In the genomic region with DNA sequence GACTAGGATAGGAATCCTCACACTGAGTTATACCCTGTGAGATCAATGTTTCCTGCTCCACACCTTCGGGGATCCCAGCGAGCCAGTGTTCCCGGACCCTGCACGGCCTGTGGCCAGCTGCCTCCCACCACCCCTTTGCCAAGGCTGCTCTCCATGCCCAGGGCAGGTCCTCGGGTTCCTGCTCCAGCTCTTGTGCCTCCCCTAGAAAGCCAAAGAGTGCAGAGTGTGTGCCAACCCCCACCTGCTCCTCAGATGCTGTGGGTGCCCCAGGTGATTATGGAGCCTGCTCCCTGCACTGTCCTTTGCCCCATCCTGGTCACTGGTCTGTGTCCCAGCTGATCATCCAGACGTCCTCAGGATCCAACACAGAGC, we compare ENCODE assay signal across 27 cellular contexts.
"Had no signal": no experiment of that assay in that cellular context is flagged by ENCODE, and none has a peak within 500 bp of the region (broad histone marks: within the 10 kb centered on the region; RNA-seq: fewer than 3 reads in every experiment).

No MANE protein-coding gene starts in this region.

- H3K9me3 ChIP-seq: heart right ventricle, pancreas, prostate gland, suprapubic skin, thoracic aorta, tibial artery, uterus had no signal

- H3K36me3 ChIP-seq: heart right ventricle, neural progenitor cell, pancreas, prostate gland, suprapubic skin, thoracic aorta, tibial artery, uterus had no signal

- H3K27ac Mint-ChIP-seq: mesothelial cell of epicardium, natural killer cell, nephron progenitor cell, neural progenitor cell, type B pancreatic cell had no signal

- H3K4me3 ChIP-seq: heart right ventricle, hepatocyte, lung, neural progenitor cell, pancreas, prostate gland, skin epidermis, suprapubic skin, thoracic aorta, tibial artery, uterus had no signal

- H3K27me3 ChIP-seq: hepatocyte, neural progenitor cell, pancreas, suprapubic skin, uterus had no signal

- ATAC-seq: heart right ventricle, left cardiac atrium, left lobe of liver, natural killer cell, pancreas had no signal

- H3K4me1 ChIP-seq: neural progenitor cell, pancreas, prostate gland, tibial artery, uterus had no signal

- H3K4me1 Mint-ChIP-seq: mesothelial cell of epicardium, naive B cell, neural progenitor cell had no signal

- H3K36me3 Mint-ChIP-seq: mesothelial cell of epicardium, naive B cell, natural killer cell, neural progenitor cell, type B pancreatic cell had no signal

- DNase-seq: heart right ventricle; islet precursor cell; kidney glomerular epithelial cell; left cardiac atrium; mesendoderm; naive B cell; natural killer cell; nephron progenitor cell; retina; stimulated activated CD4-positive, alpha-beta T cell treated with anti-CD3 and anti-CD28 coated beads, Interleukin-12 subunit alpha, Interleukin-12 subunit beta, amount 100 ng/mL, for 4 hours; stimulated activated CD4-positive, alpha-beta T cell treated with anti-CD3 and anti-CD28 coated beads, Interleukin-15, amount 100 ng/mL, for 24 hours; stimulated activated CD4-positive, alpha-beta T cell treated with anti-CD3 and anti-CD28 coated beads, Interleukin-2, amount 100 ng/mL, for 24 hours; stimulated activated CD4-positive, alpha-beta T cell treated with anti-CD3 and anti-CD28 coated beads, Interleukin-4, amount 100 ng/mL, for 1 hour; stimulated activated naive CD4-positive, alpha-beta T cell treated with Interleukin-2 at 50 U/mL for 16 hours; tibial artery; uterus had no signal

- H3K27ac ChIP-seq: heart right ventricle, hepatocyte, neural progenitor cell, pancreas, prostate gland, skin epidermis, suprapubic skin, thoracic aorta, tibial artery, uterus had no signal

- H3K9me3 Mint-ChIP-seq: mesothelial cell of epicardium, nephron progenitor cell, neural progenitor cell, type B pancreatic cell had no signal

- H3K27me3 Mint-ChIP-seq: type B pancreatic cell had no signal

- H3K4me3 Mint-ChIP-seq: mesothelial cell of epicardium, naive B cell, natural killer cell, nephron progenitor cell, type B pancreatic cell had no signal
